23 cellular contexts compared by ENCODE assay signal in the genomic region with DNA sequence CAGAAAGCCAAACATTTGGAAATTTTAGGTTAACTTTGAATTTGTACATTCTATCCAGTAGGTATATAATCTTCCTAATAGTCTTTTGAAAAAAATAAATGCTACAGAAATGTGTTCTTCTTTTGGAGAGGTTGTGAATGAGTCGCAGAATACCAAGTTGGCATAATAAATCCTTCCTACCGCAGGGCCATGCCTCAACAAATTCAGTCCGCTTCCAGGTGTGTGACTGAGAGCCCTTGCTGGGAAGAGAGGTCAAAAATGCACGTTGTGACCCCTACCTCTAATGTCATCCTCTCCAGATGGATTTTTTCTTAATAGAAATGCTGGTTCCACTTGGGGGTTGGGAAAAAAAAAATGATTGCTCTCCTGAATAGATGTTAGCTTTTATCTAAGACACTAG. TPM values are rescaled to one million over a fixed set of nuclear protein-coding genes. Genes with fewer than 3 reads are reported as not detected.
DNase-seq lines count a peak whose midpoint lies in the region; ATAC-seq, FAIRE-seq and TF ChIP-seq lines count a peak whose summit lies in the region.
"Had no signal": no experiment of that assay in that cellular context is flagged by ENCODE, and none has a peak within 500 bp of the region (broad histone marks: within the 10 kb centered on the region; RNA-seq: fewer than 3 reads in every experiment).

No MANE protein-coding gene starts in this region.

- no peaks in the 10 kb centered on the region for H3K27me3 Mint-ChIP-seq in activated T-cell treated with anti-CD3 and anti-CD28 coated beads, Interleukin-2, amount 50 U/mL, for 72 hours (ENCODE audit: low read depth)
- H3K27me3 Mint-ChIP-seq: CD8-positive, alpha-beta memory T cell had no signal

- H3K9me3 Mint-ChIP-seq in activated T-cell treated with anti-CD3 and anti-CD28 coated beads, Interleukin-2, amount 50 U/mL, for 72 hours = no peaks in the 10 kb centered on the region
- H3K9me3 Mint-ChIP-seq: CD14-positive monocyte; CD8-positive, alpha-beta memory T cell had no signal

- peaks cover 4 to 20% of the 10 kb centered on the region in 2 donors for H3K36me3 Mint-ChIP-seq in activated T-cell treated with anti-CD3 and anti-CD28 coated beads, Interleukin-2, amount 50 U/mL, for 72 hours (ENCODE audit: insufficient read depth in 2 of 2)

- TF ChIP-seq CTCF in liver (IDR thresholded peaks at IDR 0.05; ENCODE audit: low read depth, low read length, missing input control) (no peak), HepG2 (CRISPR knock-in tag; IDR thresholded peaks at IDR 0.05) (no peak)

- no peaks in the 10 kb centered on the region for H3K79me2 ChIP-seq in HepG2 (ENCODE audit: insufficient read depth, low read length)

- no TSS peak for BruUV-seq in HepG2 (replicated peaks; lab: Mats Ljungman, UMichigan)

- FAIRE-seq in HepG2 (lab: Jason Lieb, UNC) = no peak
- FAIRE-seq: H54 had no signal

- CTCF ChIA-PET in HepG2 (lab: Yijun Ruan, JAX; ENCODE audit: low intra/inter-chr PET ratio, low total read pairs) = no interaction called here

- H3K4me2 ChIP-seq in HepG2 (ENCODE audit: low read depth, low read length) = no peak overlapping the region

- peaks cover 4 to 77% (median 69%) of the 10 kb centered on the region in 4 donors for H3K36me3 ChIP-seq in liver (ENCODE audit: control insufficient read depth in 4 of 4, insufficient read depth in 3 of 4, low read depth in 1 of 4, low read length in 3 of 4)
- peaks cover 9 to 53% of the 10 kb centered on the region in 2 experiments for H3K36me3 ChIP-seq in HepG2 (replicated peaks in 1 of 2; ENCODE audit: control insufficient read depth in 1 of 2, insufficient read depth in 2 of 2, low read length in 2 of 2)
- H3K36me3 ChIP-seq: SJCRH30 had no signal

- H4K20me1 ChIP-seq in HepG2 (ENCODE audit: insufficient read depth, low read length) = no peaks in the 10 kb centered on the region

- no peak for TF ChIP-seq POLR2A in HepG2 (IDR thresholded peaks at IDR 0.05; ENCODE audit: insufficient read depth in 1 of 2, low read depth in 2 of 2, low read length in 2 of 2)

- POLR2A ChIA-PET in HepG2 (lab: Yijun Ruan, JAX) = no interaction called here

- H3K27ac ChIP-seq in liver (ENCODE audit: low read depth in 1 of 2, low read length in 2 of 2) (peak overlapping the region; percentile 8 to 31), HepG2 (ENCODE audit: extremely low read length, insufficient read depth, low read length) (no peak overlapping the region), angular gyrus (ENCODE audit: low read depth, low read length) (peak overlapping the region; percentile 9)
- H3K27ac ChIP-seq: HL-60, Peyer's patch, SJCRH30 had no signal

- H3K27me3 ChIP-seq in liver (ENCODE audit: control insufficient read depth in 4 of 4, insufficient read depth in 4 of 4, low read length in 3 of 4) (no peaks in the 10 kb centered on the region), HepG2 (ENCODE audit: control insufficient read depth in 1 of 2, insufficient read depth in 2 of 2, low read length in 2 of 2) (no peaks in the 10 kb centered on the region)
- H3K27me3 ChIP-seq: BE2C, Peyer's patch, SJCRH30 had no signal

- in situ Hi-C loops in HepG2 (cut with HindIII; ENCODE audit: extremely low pct_ligation_motif_present, low pct_unique_long_range_greater_than_20kb) = no loop called here

- no peaks in the 10 kb centered on the region for H3K9me3 ChIP-seq in liver (ENCODE audit: control insufficient read depth in 4 of 4, low read length in 3 of 4)
- no peaks in the 10 kb centered on the region for H3K9me3 ChIP-seq in HepG2 (ENCODE audit: low read length)
- H3K9me3 ChIP-seq: BE2C, Peyer's patch, SJCRH30 had no signal

- no peak overlapping the region for H3K9ac ChIP-seq in liver (ENCODE audit: low read depth in 1 of 2, low read length in 2 of 2)
- no peak overlapping the region for H3K9ac ChIP-seq in HepG2 (ENCODE audit: insufficient read depth, low read depth, low read length)

- TF ChIP-seq EP300 in HepG2 (IDR thresholded peaks at IDR 0.05; ENCODE audit: low read depth in 2 of 2, low read length in 2 of 2) = no peak
- no peak for TF ChIP-seq EP300 in HepG2 (CRISPR knock-in tag; IDR thresholded peaks at IDR 0.05; ENCODE audit: borderline replicate concordance)

- H3K27ac Mint-ChIP-seq in activated T-cell treated with anti-CD3 and anti-CD28 coated beads, Interleukin-2, amount 50 U/mL, for 72 hours = no peak overlapping the region
- H3K27ac Mint-ChIP-seq: CD8-positive, alpha-beta memory T cell had no signal

- H2AFZ ChIP-seq in HepG2 (ENCODE audit: low read length) = no peak overlapping the region

- DNase-seq in HepG2 (ENCODE audit: low spot score) (no peak), kidney tubule cell (ENCODE audit: low spot score) (peak; percentile 52), T-helper 2 cell (no peak), left colon (no peak)
- no peak for DNase-seq in activated T-cell treated with anti-CD3 and anti-CD28 coated beads, Interleukin-2, amount 50 U/mL, for 72 hours
- DNase-seq: BE2C; CD8-positive, alpha-beta memory T cell; Karpas-422; NCI-H1436; NCI-H187; NCI-H2107; NCI-H524; NCI-H774; SJCRH30 had no signal

- intact Hi-C loops in HepG2 (cut with micrococcal nuclease; ENCODE audit: unreplicated experiment) (no loop called here), left colon (cut with DNase I, micrococcal nuclease) (loop anchor here in 1 of 2 donors (10.0 kb wide), 1 partner anchor 132 kb away; no protein-coding TSS in a partner anchor)

- no peak overlapping the region for H3K4me3 Mint-ChIP-seq in activated T-cell treated with anti-CD3 and anti-CD28 coated beads, Interleukin-2, amount 50 U/mL, for 72 hours
- H3K4me3 Mint-ChIP-seq: CD14-positive monocyte; CD8-positive, alpha-beta memory T cell had no signal

- peaks cover 11% of the 10 kb centered on the region for H3K4me1 Mint-ChIP-seq in activated T-cell treated with anti-CD3 and anti-CD28 coated beads, Interleukin-2, amount 50 U/mL, for 72 hours (ENCODE audit: low read depth)
- H3K4me1 Mint-ChIP-seq: CD14-positive monocyte had no signal

- no peak for TF ChIP-seq RAD21 in liver (IDR thresholded peaks at IDR 0.05)
- no peak for TF ChIP-seq RAD21 in HepG2 (CRISPR knock-in tag; IDR thresholded peaks at IDR 0.05)

- 84% methylated on average over 4 of the region's 4 CpGs for WGBS in liver
- 93% methylated on average over 4 of the region's 4 CpGs for WGBS in HepG2 (ENCODE audit: low lambda C conversion rate)

- ATAC-seq in HepG2 (no peak), left colon (no peak)
- no peak for ATAC-seq in activated T-cell treated with anti-CD3 and anti-CD28 coated beads, Interleukin-2, amount 50 U/mL, for 72 hours (replicated peaks in 1 of 2)
- ATAC-seq: SK-N-SH treated with all-trans-retinoic acid at 6 μM for 48 hours had no signal

- H3K4me1 ChIP-seq in liver (ENCODE audit: control insufficient read depth in 4 of 4, insufficient read depth in 4 of 4, low read length in 3 of 4) (peaks cover 3 to 41% (median 26%) of the 10 kb centered on the region in 4 donors), HepG2 (ENCODE audit: insufficient read depth, low read length) (peaks cover 8% of the 10 kb centered on the region)
- H3K4me1 ChIP-seq: BE2C, Peyer's patch had no signal

- H3K4me3 ChIP-seq in liver (ENCODE audit: low read depth in 1 of 3, low read length in 3 of 3) (no peak overlapping the region), HepG2 (replicated peaks in 1 of 3; ENCODE audit: insufficient read depth in 1 of 3, low read depth in 2 of 3, low read length in 3 of 3) (no peak overlapping the region)
- H3K4me3 ChIP-seq: Peyer's patch, SJCRH30 had no signal

RNA-seq across cellular contexts. Expression of gene RLBP1, which starts 34.1 kb away (rescaled TPM):
- total RNA-seq in liver (not detected), HepG2 (2016; rRNA removed; fragmentation: Illumina TruSeq; extraction: Trizol) (not detected in 2 replicates), left colon (not detected)
- polyA plus RNA-seq in liver (under 1 TPM in 1 of 2 donors, not detected in 1; 0.17 TPM), HepG2 (2011; rRNA removed) (0.07 and 0.22 TPM in 2 replicates)
- total RNA-seq in HepG2 (2016; cell fraction: cytosol; rRNA removed; fragmentation: Illumina TruSeq; extraction: Trizol; ENCODE audit: low read depth) = not detected in 2 replicates
- total RNA-seq in HepG2 (2016; cell fraction: insoluble cytoplasmic fraction; rRNA removed; fragmentation: Illumina TruSeq; extraction: Trizol) = 0.24 TPM in 1 of 2 replicates, not detected in the other
- not detected in 2 replicates for total RNA-seq in HepG2 (2016; cell fraction: membrane; rRNA removed; fragmentation: Illumina TruSeq; extraction: Trizol)
- total RNA-seq in HepG2 (2016; cell fraction: nucleus; rRNA removed; fragmentation: Illumina TruSeq; extraction: Trizol) = not detected in 2 replicates
- polyA plus RNA-seq in HepG2 (2011; cell fraction: cytosol; rRNA removed) = 0.05 and 0.13 TPM in 2 replicates
- 0.57 and 0.61 TPM in 2 replicates for polyA plus RNA-seq in HepG2 (2011; cell fraction: nucleus; rRNA removed)
- polyA plus RNA-seq in HepG2 (2012) = 0.35 TPM in 1 of 2 replicates, not detected in the other
- not detected in 2 replicates for polyA plus RNA-seq in HepG2 (2016; cell fraction: cytosol; fragmentation: Illumina TruSeq; extraction: Trizol; ENCODE audit: low read depth)
- polyA plus RNA-seq in HepG2 (2016; cell fraction: insoluble cytoplasmic fraction; fragmentation: Illumina TruSeq; extraction: Trizol; ENCODE audit: low read depth) = not detected in 2 replicates
- not detected in 2 replicates for polyA plus RNA-seq in HepG2 (2016; cell fraction: membrane; fragmentation: Illumina TruSeq; extraction: Trizol; ENCODE audit: low read depth)
- not detected in 2 replicates for polyA plus RNA-seq in HepG2 (2016; cell fraction: nucleus; fragmentation: Illumina TruSeq; extraction: Trizol; ENCODE audit: insufficient read depth, low read depth)
- polyA minus RNA-seq in HepG2 (2011; rRNA and poly(A)+ RNA removed; ENCODE audit: low replicate concordance) = not detected in 2 replicates
- not detected in 2 replicates for polyA minus RNA-seq in HepG2 (2011; cell fraction: cytosol; rRNA and poly(A)+ RNA removed)
- polyA minus RNA-seq in HepG2 (2011; cell fraction: nucleus; rRNA and poly(A)+ RNA removed) = not detected in 2 replicates
- under 1 TPM in 1 of 2 donors, not detected in 1; 0.53 TPM for total RNA-seq in activated T-cell treated with anti-CD3 and anti-CD28 coated beads, Interleukin-2, amount 50 U/mL, for 72 hours
- total RNA-seq: A673; CD8-positive, alpha-beta memory T cell; OCI-LY7; Peyer's patch; SJCRH30 had no signal
- polyA plus RNA-seq: CD14-positive monocyte; CD8-positive, alpha-beta memory T cell had no signal

RNA-seq across cellular contexts. Expression of gene FANCI, which starts 56.5 kb away (rescaled TPM):
- total RNA-seq in liver = 10 to 100 TPM in 1 of 2 donors, 1 to 10 TPM in 1; 1.8 to 41.9 TPM
- 1 to 10 TPM; 1.7 to 2.7 TPM for polyA plus RNA-seq in liver
- 68.8 and 99.2 TPM in 2 replicates for total RNA-seq in HepG2 (2016; rRNA removed; fragmentation: Illumina TruSeq; extraction: Trizol)
- 12.0 and 12.8 TPM in 2 replicates for total RNA-seq in HepG2 (2016; cell fraction: cytosol; rRNA removed; fragmentation: Illumina TruSeq; extraction: Trizol; ENCODE audit: low read depth)
- total RNA-seq in HepG2 (2016; cell fraction: insoluble cytoplasmic fraction; rRNA removed; fragmentation: Illumina TruSeq; extraction: Trizol) = 67.0 and 92.2 TPM in 2 replicates
- total RNA-seq in HepG2 (2016; cell fraction: membrane; rRNA removed; fragmentation: Illumina TruSeq; extraction: Trizol) = 23.1 and 27.0 TPM in 2 replicates
- total RNA-seq in HepG2 (2016; cell fraction: nucleus; rRNA removed; fragmentation: Illumina TruSeq; extraction: Trizol) = 88.5 and 91.5 TPM in 2 replicates
- polyA plus RNA-seq in HepG2 (2011; rRNA removed) = 10.4 and 15.7 TPM in 2 replicates
- polyA plus RNA-seq in HepG2 (2011; cell fraction: cytosol; rRNA removed) = 6.7 and 6.9 TPM in 2 replicates
- 16.3 and 28.4 TPM in 2 replicates for polyA plus RNA-seq in HepG2 (2011; cell fraction: nucleus; rRNA removed)
- polyA plus RNA-seq in HepG2 (2012) = 14.9 and 23.3 TPM in 2 replicates
- 4.4 and 5.3 TPM in 2 replicates for polyA plus RNA-seq in HepG2 (2016; cell fraction: cytosol; fragmentation: Illumina TruSeq; extraction: Trizol; ENCODE audit: low read depth)
- 41.9 and 46.3 TPM in 2 replicates for polyA plus RNA-seq in HepG2 (2016; cell fraction: insoluble cytoplasmic fraction; fragmentation: Illumina TruSeq; extraction: Trizol; ENCODE audit: low read depth)
- polyA plus RNA-seq in HepG2 (2016; cell fraction: membrane; fragmentation: Illumina TruSeq; extraction: Trizol; ENCODE audit: low read depth) = 7.1 and 9.0 TPM in 2 replicates
- polyA plus RNA-seq in HepG2 (2016; cell fraction: nucleus; fragmentation: Illumina TruSeq; extraction: Trizol; ENCODE audit: insufficient read depth, low read depth) = 81.0 and 91.9 TPM in 2 replicates
- 18.2 and 76.1 TPM in 2 replicates for polyA minus RNA-seq in HepG2 (2011; rRNA and poly(A)+ RNA removed; ENCODE audit: low replicate concordance)
- 15.2 and 17.1 TPM in 2 replicates for polyA minus RNA-seq in HepG2 (2011; cell fraction: cytosol; rRNA and poly(A)+ RNA removed)
- 43.0 and 46.0 TPM in 2 replicates for polyA minus RNA-seq in HepG2 (2011; cell fraction: nucleus; rRNA and poly(A)+ RNA removed)
- total RNA-seq in left colon = 10 to 100 TPM in 1 of 2 donors, 1 to 10 TPM in 1; 7.4 to 17.3 TPM
- total RNA-seq in activated T-cell treated with anti-CD3 and anti-CD28 coated beads, Interleukin-2, amount 50 U/mL, for 72 hours = 100 to 1,000 TPM; 179 to 195 TPM
